In the genomic region with DNA sequence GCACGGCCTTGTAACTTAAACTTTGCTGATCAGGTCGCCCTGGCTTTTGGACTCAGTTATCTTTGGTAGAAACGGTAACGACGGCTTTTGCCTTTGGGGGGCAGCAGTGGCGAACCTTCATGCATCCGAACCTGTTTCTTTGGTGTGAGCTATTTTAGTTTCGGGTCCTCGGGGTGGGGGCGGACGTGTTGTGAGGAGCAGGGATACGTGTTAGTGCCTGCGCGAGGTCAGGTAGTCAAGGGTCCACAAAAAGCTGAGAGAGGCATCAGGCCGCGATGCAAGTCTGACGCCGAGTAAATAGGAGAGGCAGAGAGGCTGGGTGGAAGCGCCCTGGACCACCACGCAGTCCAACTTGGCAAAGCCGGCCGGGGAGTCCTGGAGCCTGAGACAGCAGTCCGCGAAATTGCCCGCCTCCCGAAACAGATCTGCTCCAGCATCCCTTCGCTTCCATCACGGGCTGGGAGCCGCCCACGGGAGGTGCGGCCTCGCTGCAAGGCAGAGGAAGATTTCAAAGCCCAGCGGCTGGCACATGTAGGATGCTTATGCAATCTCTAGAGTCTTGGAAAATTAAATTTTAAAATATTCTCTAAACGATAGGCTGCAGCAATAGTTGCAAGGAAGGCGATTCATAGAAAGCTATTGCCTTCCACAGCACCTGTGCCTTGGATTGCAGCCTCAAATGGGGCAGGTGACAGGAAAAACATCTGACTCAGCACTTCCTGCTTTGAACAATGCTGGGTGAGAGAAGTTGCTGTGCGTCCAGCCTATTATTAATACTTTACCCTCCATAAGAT, we compare ENCODE assay signal across 8 cellular contexts. TPM values are rescaled to one million over a fixed set of nuclear protein-coding genes. Genes with fewer than 3 reads are reported as not detected.
DNase-seq lines count a peak whose midpoint lies in the region; TF ChIP-seq lines count a peak whose summit lies in the region.

No MANE protein-coding gene starts in this region.

- H3K4me2 ChIP-seq in hepatocyte: peak overlapping the region; percentile 86

- H2AFZ ChIP-seq in hepatocyte: peak overlapping the region; percentile 87

- DNase-seq in GM12864 (ENCODE audit: low read depth) (peak; percentile 64), HFF-Myc (ENCODE audit: extremely low read depth, low read depth) (no peak), NB4 (ENCODE audit: low read depth) (peak; percentile 85), anterior cingulate cortex (lab: John Stamatoyannopoulos, UW) (peak; percentile 43 to 90 (median 75)), hepatocyte (ENCODE audit: low spot score) (peak; percentile 83), renal cortical epithelial cell (ENCODE audit: low read depth) (peak; percentile 38), NCI-H2029 (lab: John Stamatoyannopoulos, UW) (no peak)

- H3K4me3 ChIP-seq in GM12864 (ENCODE audit: low read depth, low read length) (peak overlapping the region; percentile 88), HFF-Myc (replicated peaks; ENCODE audit: low read depth, low read length) (peak overlapping the region; percentile 52), NB4 (ENCODE audit: low read depth, low read length) (peak overlapping the region; percentile 66), hepatocyte (peak overlapping the region; percentile 52)

- H3K9me2 ChIP-seq in hepatocyte (replicated peaks; ENCODE audit: insufficient read depth): no peaks in the 10 kb centered on the region

- 3% methylated on average over 36 of the region's 36 CpGs for WGBS in hepatocyte (ENCODE audit: low lambda C conversion rate, missing lambda C conversion rate)

- peak overlapping the region; percentile 96 for H3K4me3 Mint-ChIP-seq in T-helper 1 cell treated with Interleukin-12 subunit alpha and Interleukin-12 subunit beta and Interleukin-4 antibody, amounts not matched to agents 30 μg/mL and 1 μg/mL, for 36 hours

- H3K9me3 Mint-ChIP-seq in T-helper 1 cell treated with Interleukin-12 subunit alpha and Interleukin-12 subunit beta and Interleukin-4 antibody, amounts not matched to agents 30 μg/mL and 1 μg/mL, for 36 hours: no peaks in the 10 kb centered on the region

- peaks cover 14% of the 10 kb centered on the region for H3K79me2 ChIP-seq in hepatocyte

- peak overlapping the region; percentile 98 for H3K27ac Mint-ChIP-seq in T-helper 1 cell treated with Interleukin-12 subunit alpha and Interleukin-12 subunit beta and Interleukin-4 antibody, amounts not matched to agents 30 μg/mL and 1 μg/mL, for 36 hours

- H3K36me3 ChIP-seq in hepatocyte (replicated peaks; ENCODE audit: insufficient read depth, low read depth): no peaks in the 10 kb centered on the region

- no peaks in the 10 kb centered on the region for H3K27me3 Mint-ChIP-seq in T-helper 1 cell treated with Interleukin-12 subunit alpha and Interleukin-12 subunit beta and Interleukin-4 antibody, amounts not matched to agents 30 μg/mL and 1 μg/mL, for 36 hours (ENCODE audit: low read depth)

- H3K36me3 Mint-ChIP-seq in T-helper 1 cell treated with Interleukin-12 subunit alpha and Interleukin-12 subunit beta and Interleukin-4 antibody, amounts not matched to agents 30 μg/mL and 1 μg/mL, for 36 hours (ENCODE audit: low read depth): peaks cover 6% of the 10 kb centered on the region

- H3K27ac ChIP-seq in hepatocyte: peak overlapping the region; percentile 33

- peaks cover 34% of the 10 kb centered on the region for H3K4me1 Mint-ChIP-seq in T-helper 1 cell treated with Interleukin-12 subunit alpha and Interleukin-12 subunit beta and Interleukin-4 antibody, amounts not matched to agents 30 μg/mL and 1 μg/mL, for 36 hours (ENCODE audit: low read depth)

- no peaks in the 10 kb centered on the region for H4K20me1 ChIP-seq in hepatocyte (ENCODE audit: insufficient read depth, poor library complexity, severe bottlenecking)

- no peaks in the 10 kb centered on the region for H3K9me3 ChIP-seq in hepatocyte (ENCODE audit: low read depth)

- no peaks in the 10 kb centered on the region for H3K27me3 ChIP-seq in hepatocyte

- H3K4me1 ChIP-seq in hepatocyte (ENCODE audit: insufficient read depth): peaks cover 10% of the 10 kb centered on the region

- peak; percentile 46 for TF ChIP-seq POLR2A in NB4 (IDR thresholded peaks at IDR 0.05; ENCODE audit: extremely low read depth, insufficient read length)

- TF ChIP-seq CTCF in GM12864 (IDR thresholded peaks at IDR 0.05; ENCODE audit: low read depth, low read length, missing control alignments) (peak; percentile 75), HFF-Myc (IDR thresholded peaks at IDR 0.05; ENCODE audit: low read depth, low read length, missing control alignments) (peak; percentile 61), NB4 (IDR thresholded peaks at IDR 0.05; ENCODE audit: low read depth, low read length) (peak; percentile 70), hepatocyte (IDR thresholded peaks at IDR 0.05; ENCODE audit: poor library complexity) (peak; percentile 78)

RNA-seq across cellular contexts. Expression of gene TPP2, which starts 4.6 kb away (rescaled TPM):
- total RNA-seq in hepatocyte (42.7 and 47.3 TPM in 2 replicates), renal cortical epithelial cell (59.9 and 76.1 TPM in 2 replicates)
- polyA plus RNA-seq in hepatocyte: 15.0 and 18.1 TPM in 2 replicates

Comparison
In these comparisons a context has a peak if more than half of its experiments do, and no peak if none do; other contexts are left out.
1. DNase-seq: peak in GM12864 (single experiment), NB4 (single experiment), anterior cingulate cortex (58 of 58), hepatocyte (single experiment) and renal cortical epithelial cell (single experiment); none in HFF-Myc (single experiment) and NCI-H2029 (single experiment).
2. Peak in every context shown above with its lines, with median percentiles within 50 percentile points of each other: H3K4me3 ChIP-seq and CTCF ChIP-seq.